ENCODE assay signal across 9 cellular contexts in the genomic region with DNA sequence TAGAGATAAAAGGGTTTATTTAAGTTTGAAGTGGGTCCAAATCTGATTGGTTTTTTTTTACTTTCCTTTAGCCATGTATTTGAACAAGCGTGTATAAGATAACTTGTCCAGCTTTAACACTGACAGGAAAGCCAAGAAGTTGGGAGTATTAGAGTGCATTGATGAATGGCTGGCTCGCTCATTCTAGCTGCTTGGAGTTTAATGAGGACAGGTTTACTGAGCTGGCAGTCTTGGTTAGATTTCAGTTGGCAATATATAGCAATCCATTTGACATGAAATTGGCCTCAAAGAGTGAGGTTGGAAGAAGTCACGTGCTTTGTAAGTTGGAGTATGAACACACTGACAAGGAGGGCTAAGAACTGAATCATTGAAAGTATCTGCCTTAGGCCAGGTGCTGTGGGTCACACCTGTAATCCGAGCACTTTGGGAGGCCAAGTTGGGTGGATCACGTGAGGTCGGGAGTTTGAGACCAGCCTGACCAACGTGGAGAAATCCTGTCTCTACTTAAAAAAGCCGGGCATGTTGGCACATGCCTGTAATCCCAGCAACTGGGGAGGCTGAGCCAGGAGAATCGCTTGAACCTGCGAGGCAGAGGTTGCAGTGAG. TPM values are rescaled to one million over a fixed set of nuclear protein-coding genes. Genes with fewer than 3 reads are reported as not detected.
DNase-seq lines count a peak whose midpoint lies in the region; ATAC-seq and TF ChIP-seq lines count a peak whose summit lies in the region.
"Had no signal": no experiment of that assay in that cellular context is flagged by ENCODE, and none has a peak within 500 bp of the region (broad histone marks: within the 10 kb centered on the region; RNA-seq: fewer than 3 reads in every experiment).

No MANE protein-coding gene starts in this region.

- TF ChIP-seq CTCF in AG04450 (IDR thresholded peaks at IDR 0.05; ENCODE audit: low read depth, low read length), result no peak
- TF ChIP-seq CTCF in HFFc6 (IDR thresholded peaks at IDR 0.05), result no peak
- no peak for TF ChIP-seq CTCF in brain (conservative IDR thresholded peaks at IDR 0.05)

- H3K27me3 ChIP-seq in AG04450 (ENCODE audit: control insufficient read depth, insufficient read depth, low read length), result no peaks in the 10 kb centered on the region

- H3K36me3 Mint-ChIP-seq in HFFc6 (ENCODE audit: low read depth), result peaks cover 65% of the 10 kb centered on the region
- H3K36me3 Mint-ChIP-seq in brain, result peaks cover 100% of the 10 kb centered on the region

- no peak for DNase-seq in AG04450 (ENCODE audit: low read depth, low spot score)
- DNase-seq in HFFc6, result no peak
- peak; percentile 43 for DNase-seq in myocyte (ENCODE audit: low read depth)
- DNase-seq in cortex of kidney (lab: John Stamatoyannopoulos, UW), result no peak
- DNase-seq in KG1 (lab: John Stamatoyannopoulos, UW), result no peak
- DNase-seq in GM19238 (ENCODE audit: insufficient read length, low spot score), result no peak
- DNase-seq: NCI-H2107 had no signal

- H3K4me1 Mint-ChIP-seq in HFFc6 (ENCODE audit: low read depth) (peaks cover 57% of the 10 kb centered on the region), brain (peaks cover 65% of the 10 kb centered on the region)

- no peak for ATAC-seq in HG02840 (IDR thresholded peaks at IDR 0.05; ENCODE audit: low FRiP score, unreplicated experiment)

- POLR2A ChIA-PET in AG04450 (lab: Yijun Ruan, JAX), result interaction anchor here (0.6 to 1.4 kb wide), 5 partner anchors 8 to 70 kb away, joined by 3 to 7 read pairs (median 4); no protein-coding TSS in a partner anchor

- H3K4me3 Mint-ChIP-seq in HFFc6, result no peak overlapping the region; the same call in 1 of the 2 replicates
- H3K4me3 Mint-ChIP-seq in brain, result peak overlapping the region in 4 of 5 experiments; percentile 45 to 64 (median 52)

- H3K27ac ChIP-seq in AG04450 (ENCODE audit: low read depth, low read length), result peak overlapping the region; percentile 54

- peaks cover 19% of the 10 kb centered on the region for H3K27me3 Mint-ChIP-seq in HFFc6 (ENCODE audit: insufficient read depth)
- H3K27me3 Mint-ChIP-seq in brain, result no peaks in the 10 kb centered on the region

- H3K9me3 ChIP-seq in AG04450 (ENCODE audit: control insufficient read depth, insufficient read depth, low read length), result no peaks in the 10 kb centered on the region; the same call in 1 of the 2 replicates

- no peaks in the 10 kb centered on the region for H3K9me3 Mint-ChIP-seq in HFFc6
- H3K9me3 Mint-ChIP-seq in brain, result peaks cover 0 to 4% (median under 1%) of the 10 kb centered on the region in 5 experiments

- H3K4me3 ChIP-seq in AG04450 (ENCODE audit: low read depth, low read length), result no peak overlapping the region

- H3K27ac Mint-ChIP-seq in HFFc6, result peak overlapping the region; percentile 73
- peak overlapping the region; percentile 86 to 97 (median 91) for H3K27ac Mint-ChIP-seq in brain

- CTCF ChIA-PET in AG04450 (lab: Charles Lee), result interaction anchor here (0.6 to 2.1 kb wide), 3 partner anchors 73 to 151 kb away, joined by 5 to 6 read pairs (median 5); no protein-coding TSS in a partner anchor

RNA-seq across cellular contexts. Expression of gene SRSF3, which starts 13.7 kb away (rescaled TPM):
- polyA plus RNA-seq in AG04450 (2011; rRNA removed) (317 and 423 TPM in 2 replicates), brain (ENCODE audit: insufficient read depth, low read depth, low replicate concordance) (187 TPM)
- polyA minus RNA-seq in AG04450 (2011; rRNA and poly(A)+ RNA removed), result 181 and 213 TPM in 2 replicates
- total RNA-seq in HFFc6 (2021; fragmentation: NEBNext Ultra II Directional; extraction: Animal tissue kit (Norgen Biotek cat#: 25700)), result 100 to 1,000 TPM; 257 to 368 (median 330) TPM
- 99.5 and 155 TPM in 2 replicates for total RNA-seq in myocyte
- polyA plus RNA-seq in myocyte (2012), result 181 TPM
